In genomic region chr15:65183847-65184159, GRCh38 we compare ENCODE assay signal across 7 cellular contexts. TPM values are rescaled to one million over a fixed set of nuclear protein-coding genes. Genes with fewer than 3 reads are reported as not detected.
DNase-seq lines count a peak whose midpoint lies in the region; ATAC-seq and TF ChIP-seq lines count a peak whose summit lies in the region.

No MANE protein-coding gene starts in this region.

- ATAC-seq in stimulated activated naive B cell treated with anti-CD40 and anti-IgM and Interleukin-4, amounts not matched to agents 10 μg/mL and 1 μg/mL and 100 μg/mL, for 72 hours (replicated peaks): no peak

- no peak for TF ChIP-seq CTCF in HFFc6 (IDR thresholded peaks at IDR 0.05)

- peak overlapping the region; percentile 68; the same call in 1 of the 2 replicates for H3K4me3 ChIP-seq in iPS DF 6.9 (ENCODE audit: low read length)

- POLR2A ChIA-PET in activated CD4-positive, alpha-beta memory T cell treated with anti-CD3 and anti-CD28 coated beads, Interleukin-2, amount 10 ng/mL, durations not matched to agents 7 days and 5 days (lab: Charles Lee): interaction anchor here (1.0 to 4.6 kb wide), 7 partner anchors 50 to 290 kb away, joined by 3 to 60 read pairs (median 14); partner anchors contain the start of genes PARP16, PDCD7, RNU5A-1 and RNU5B-1

- WGBS in iPS DF 6.9 (ENCODE audit: insufficient coverage, insufficient read length): 100% methylated on average over 1 of the region's 4 CpGs

- H3K9me3 Mint-ChIP-seq in HFFc6: no peaks in the 10 kb centered on the region
- no peaks in the 10 kb centered on the region for H3K9me3 Mint-ChIP-seq in activated CD4-positive, alpha-beta memory T cell treated with anti-CD3 and anti-CD28 coated beads, Interleukin-2, amount 10 ng/mL, durations not matched to agents 7 days and 5 days
- H3K9me3 Mint-ChIP-seq in stimulated activated naive B cell treated with anti-CD40 and anti-IgM and Interleukin-4, amounts not matched to agents 10 μg/mL and 1 μg/mL and 100 μg/mL, for 72 hours: no peaks in the 10 kb centered on the region

- H3K4me3 Mint-ChIP-seq in HFFc6: peak overlapping the region; percentile 99
- peak overlapping the region; percentile 90 for H3K4me3 Mint-ChIP-seq in activated CD4-positive, alpha-beta memory T cell treated with anti-CD3 and anti-CD28 coated beads, Interleukin-2, amount 10 ng/mL, durations not matched to agents 7 days and 5 days
- H3K4me3 Mint-ChIP-seq in stimulated activated naive B cell treated with anti-CD40 and anti-IgM and Interleukin-4, amounts not matched to agents 10 μg/mL and 1 μg/mL and 100 μg/mL, for 72 hours: peak overlapping the region; percentile 94

- H3K36me3 ChIP-seq in iPS DF 6.9 (ENCODE audit: control insufficient read depth, insufficient read depth, low read length): peaks cover under 1% of the 10 kb centered on the region; the same call in 1 of the 2 replicates

- H3K27ac Mint-ChIP-seq in HFFc6: peak overlapping the region; percentile 95
- H3K27ac Mint-ChIP-seq in activated CD4-positive, alpha-beta memory T cell treated with anti-CD3 and anti-CD28 coated beads, Interleukin-2, amount 10 ng/mL, durations not matched to agents 7 days and 5 days: peak overlapping the region; percentile 83
- H3K27ac Mint-ChIP-seq in stimulated activated naive B cell treated with anti-CD40 and anti-IgM and Interleukin-4, amounts not matched to agents 10 μg/mL and 1 μg/mL and 100 μg/mL, for 72 hours: peak overlapping the region; percentile 95

- DNase-seq in HFFc6 (no peak), iPS DF 6.9 (ENCODE audit: low read depth, low spot score) (no peak), SIG-M5 (lab: John Stamatoyannopoulos, UW) (no peak), NCI-H1092 (lab: John Stamatoyannopoulos, UW) (no peak)
- DNase-seq in activated CD4-positive, alpha-beta memory T cell treated with anti-CD3 and anti-CD28 coated beads, Interleukin-2, amount 10 ng/mL, durations not matched to agents 7 days and 5 days: no peak
- DNase-seq in stimulated activated naive B cell treated with anti-CD40 and anti-IgM and Interleukin-4, amounts not matched to agents 10 μg/mL and 1 μg/mL and 100 μg/mL, for 72 hours: no peak
- no peak for DNase-seq in stimulated activated CD4-positive, alpha-beta T cell treated with anti-CD3 and anti-CD28 coated beads, Interleukin-2, amount 100 ng/mL, for 48 hours

- peaks cover 6% of the 10 kb centered on the region for H3K36me3 Mint-ChIP-seq in HFFc6 (ENCODE audit: low read depth)
- H3K36me3 Mint-ChIP-seq in activated CD4-positive, alpha-beta memory T cell treated with anti-CD3 and anti-CD28 coated beads, Interleukin-2, amount 10 ng/mL, durations not matched to agents 7 days and 5 days (ENCODE audit: low read depth): peaks cover 21% of the 10 kb centered on the region
- H3K36me3 Mint-ChIP-seq in stimulated activated naive B cell treated with anti-CD40 and anti-IgM and Interleukin-4, amounts not matched to agents 10 μg/mL and 1 μg/mL and 100 μg/mL, for 72 hours: peaks cover 3 to 8% of the 10 kb centered on the region in 2 donors

- no peaks in the 10 kb centered on the region for H3K9me3 ChIP-seq in iPS DF 6.9 (ENCODE audit: control insufficient read depth, insufficient read depth, low read length)

- no peaks in the 10 kb centered on the region for H3K27me3 ChIP-seq in iPS DF 6.9 (ENCODE audit: control insufficient read depth, insufficient read depth, low read length)

- H3K27me3 Mint-ChIP-seq in HFFc6 (ENCODE audit: insufficient read depth): peaks cover 1% of the 10 kb centered on the region; the same call in 1 of the 2 replicates
- no peaks in the 10 kb centered on the region for H3K27me3 Mint-ChIP-seq in activated CD4-positive, alpha-beta memory T cell treated with anti-CD3 and anti-CD28 coated beads, Interleukin-2, amount 10 ng/mL, durations not matched to agents 7 days and 5 days
- no peaks in the 10 kb centered on the region for H3K27me3 Mint-ChIP-seq in stimulated activated naive B cell treated with anti-CD40 and anti-IgM and Interleukin-4, amounts not matched to agents 10 μg/mL and 1 μg/mL and 100 μg/mL, for 72 hours

- peaks cover 20% of the 10 kb centered on the region for H3K4me1 Mint-ChIP-seq in HFFc6 (ENCODE audit: low read depth)
- H3K4me1 Mint-ChIP-seq in activated CD4-positive, alpha-beta memory T cell treated with anti-CD3 and anti-CD28 coated beads, Interleukin-2, amount 10 ng/mL, durations not matched to agents 7 days and 5 days: peaks cover 24% of the 10 kb centered on the region
- peaks cover 9 to 27% of the 10 kb centered on the region in 2 donors for H3K4me1 Mint-ChIP-seq in stimulated activated naive B cell treated with anti-CD40 and anti-IgM and Interleukin-4, amounts not matched to agents 10 μg/mL and 1 μg/mL and 100 μg/mL, for 72 hours

- CTCF ChIA-PET in activated CD4-positive, alpha-beta memory T cell treated with anti-CD3 and anti-CD28 coated beads, Interleukin-2, amount 10 ng/mL, durations not matched to agents 7 days and 5 days (lab: Charles Lee): no interaction called here

- H3K4me1 ChIP-seq in iPS DF 6.9 (ENCODE audit: control insufficient read depth, insufficient read depth, low read length): no peaks in the 10 kb centered on the region

- H3K27ac ChIP-seq in iPS DF 6.9 (ENCODE audit: low read length): no peak overlapping the region

RNA-seq across cellular contexts. Expression of gene CLPX, which starts 1.3 kb away (rescaled TPM):
- total RNA-seq in HFFc6 (2021; fragmentation: NEBNext Ultra II Directional; extraction: Animal tissue kit (Norgen Biotek cat#: 25700)): 10 to 100 TPM; 35.1 to 42.0 (median 39.4) TPM
- 10 to 100 TPM; 48.5 to 57.8 TPM for total RNA-seq in activated CD4-positive, alpha-beta memory T cell treated with anti-CD3 and anti-CD28 coated beads, Interleukin-2, amount 10 ng/mL, durations not matched to agents 7 days and 5 days

RNA-seq across cellular contexts. Expression of gene CILP, which starts 27.5 kb away (rescaled TPM):
- total RNA-seq in HFFc6 (2021; fragmentation: NEBNext Ultra II Directional; extraction: Animal tissue kit (Norgen Biotek cat#: 25700)): under 1 TPM in 1 of 6 experiments, not detected in 5; 0.05 TPM
- not detected for total RNA-seq in activated CD4-positive, alpha-beta memory T cell treated with anti-CD3 and anti-CD28 coated beads, Interleukin-2, amount 10 ng/mL, durations not matched to agents 7 days and 5 days

RNA-seq across cellular contexts. Expression of gene PDCD7, which starts 50.2 kb away (rescaled TPM):
- total RNA-seq in HFFc6 (2021; fragmentation: NEBNext Ultra II Directional; extraction: Animal tissue kit (Norgen Biotek cat#: 25700)): 10 to 100 TPM; 18.5 to 32.1 (median 22.8) TPM
- total RNA-seq in activated CD4-positive, alpha-beta memory T cell treated with anti-CD3 and anti-CD28 coated beads, Interleukin-2, amount 10 ng/mL, durations not matched to agents 7 days and 5 days: 10 to 100 TPM; 37.8 to 38.9 TPM
